In the genomic region with DNA sequence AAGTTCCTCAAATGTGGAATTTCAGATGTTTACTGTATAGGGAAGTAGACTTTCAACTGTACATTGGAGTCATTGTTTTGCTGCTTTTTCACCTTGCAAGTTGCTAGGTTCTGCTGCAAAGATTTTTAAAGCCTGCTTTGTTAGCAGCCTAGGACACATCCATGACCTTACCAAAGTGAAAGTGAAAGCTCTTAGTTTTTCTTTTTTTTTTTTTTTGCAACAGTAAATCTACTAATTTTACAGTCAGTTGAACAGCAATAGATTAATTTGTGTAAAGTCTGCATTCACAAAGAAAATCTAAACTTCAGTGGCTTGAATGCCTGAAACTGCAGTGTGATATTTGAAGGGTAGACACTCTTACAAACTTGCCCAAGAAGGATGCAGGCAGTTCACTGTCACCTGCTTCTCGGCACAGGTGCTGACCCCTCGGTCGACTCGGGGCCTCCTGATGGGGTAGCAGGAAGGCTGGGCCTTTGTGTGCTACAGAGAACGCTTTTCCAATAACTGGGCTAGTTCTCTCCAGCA, we compare ENCODE assay signal across 8 cellular contexts. TPM values are rescaled to one million over a fixed set of nuclear protein-coding genes. Genes with fewer than 3 reads are reported as not detected.
A peak's percentile ranks its signal among the peaks of the same experiment; 100 is the strongest.
DNase-seq lines count a peak whose midpoint lies in the region; ATAC-seq and TF ChIP-seq lines count a peak whose summit lies in the region.

No MANE protein-coding gene starts in this region.

- peaks cover 36% of the 10 kb centered on the region for H3K4me1 Mint-ChIP-seq in HFFc6 (ENCODE audit: low read depth)
- peaks cover 24% of the 10 kb centered on the region for H3K4me1 Mint-ChIP-seq in activated naive CD8-positive, alpha-beta T cell (ENCODE audit: low read depth)

- H3K4me1 ChIP-seq in BLaER1 treated with 17β-estradiol and CSF1 and Interleukin-3, amounts not matched to agents 10 nM and 100 nM: peaks cover 24 to 34% (median 29%) of the 10 kb centered on the region in 10 experiments
- H3K4me1 ChIP-seq in muscle layer of duodenum (ENCODE audit: control insufficient read depth in 1 of 2, insufficient read depth in 2 of 2, low read length in 2 of 2) (peaks cover 0 to 8% of the 10 kb centered on the region in 2 donors), gastroesophageal sphincter (peaks cover 0 to 11% (median 4%) of the 10 kb centered on the region in 3 donors)

- no peak for ATAC-seq in HG03469 (IDR thresholded peaks at IDR 0.05; ENCODE audit: unreplicated experiment)
- no peak for ATAC-seq in HG03457 (IDR thresholded peaks at IDR 0.05; ENCODE audit: unreplicated experiment)
- no peak for ATAC-seq in HG03442 (IDR thresholded peaks at IDR 0.05; ENCODE audit: unreplicated experiment)
- ATAC-seq in gastroesophageal sphincter: no peak

- peak overlapping the region; percentile 84 for H3K4me3 Mint-ChIP-seq in HFFc6
- peak overlapping the region; percentile 89 for H3K4me3 Mint-ChIP-seq in activated naive CD8-positive, alpha-beta T cell

- no peaks in the 10 kb centered on the region for H3K9me3 ChIP-seq in BLaER1 treated with 17β-estradiol and CSF1 and Interleukin-3, amounts not matched to agents 10 nM and 100 nM (replicated peaks in 1 of 11)
- H3K9me3 ChIP-seq in muscle layer of duodenum (ENCODE audit: control insufficient read depth in 1 of 2, low read length in 2 of 2) (no peaks in the 10 kb centered on the region), gastroesophageal sphincter (no peaks in the 10 kb centered on the region)

- WGBS in gastroesophageal sphincter (ENCODE audit: low coverage in 1 of 2), 2 donors: 40% methylated on average over 3 of the region's 5 CpGs; no CpG with 5 or more reads in 1 of the 2 donors

- H3K36me3 Mint-ChIP-seq in HFFc6 (ENCODE audit: low read depth): no peaks in the 10 kb centered on the region
- H3K36me3 Mint-ChIP-seq in activated naive CD8-positive, alpha-beta T cell: no peaks in the 10 kb centered on the region

- TF ChIP-seq POLR2A in gastroesophageal sphincter (IDR thresholded peaks at IDR 0.05): no peak

- no peaks in the 10 kb centered on the region for H3K27me3 ChIP-seq in BLaER1 treated with 17β-estradiol and CSF1 and Interleukin-3, amounts not matched to agents 10 nM and 100 nM
- H3K27me3 ChIP-seq in muscle layer of duodenum (ENCODE audit: low read depth, low read length) (no peaks in the 10 kb centered on the region), gastroesophageal sphincter (no peaks in the 10 kb centered on the region)

- no peak for TF ChIP-seq EP300 in gastroesophageal sphincter (IDR thresholded peaks at IDR 0.05)

- peak overlapping the region; percentile 30 to 77 (median 62); a peak in 20 of 22 replicates for H3K27ac ChIP-seq in BLaER1 treated with 17β-estradiol and CSF1 and Interleukin-3, amounts not matched to agents 10 nM and 100 nM
- peak overlapping the region; percentile 19 for H3K27ac ChIP-seq in muscle layer of duodenum (ENCODE audit: low read length)
- H3K27ac ChIP-seq in gastroesophageal sphincter: peak overlapping the region in 1 of 4 donors; percentile 8

- peak overlapping the region; percentile 83 to 97 (median 92) for H3K4me2 ChIP-seq in BLaER1 treated with 17β-estradiol and CSF1 and Interleukin-3, amounts not matched to agents 10 nM and 100 nM

- H3K4me3 ChIP-seq in BLaER1 treated with 17β-estradiol and CSF1 and Interleukin-3, amounts not matched to agents 10 nM and 100 nM: peak overlapping the region; percentile 35 to 61 (median 49)
- peak overlapping the region; percentile 41 to 54 for H3K4me3 ChIP-seq in muscle layer of duodenum (ENCODE audit: low read depth in 1 of 2, low read length in 2 of 2)
- H3K4me3 ChIP-seq in gastroesophageal sphincter: peak overlapping the region in 1 of 2 donors; percentile 10

- no peaks in the 10 kb centered on the region for H3K9me3 Mint-ChIP-seq in HFFc6
- no peaks in the 10 kb centered on the region for H3K9me3 Mint-ChIP-seq in activated naive CD8-positive, alpha-beta T cell (ENCODE audit: low read depth)

- H3K9ac ChIP-seq in BLaER1 treated with 17β-estradiol and CSF1 and Interleukin-3, amounts not matched to agents 10 nM and 100 nM: peak overlapping the region; percentile 43 to 75 (median 58); a peak in 21 of 22 replicates

- H3K36me3 ChIP-seq in BLaER1 treated with 17β-estradiol and CSF1 and Interleukin-3, amounts not matched to agents 10 nM and 100 nM: no peaks in the 10 kb centered on the region
- H3K36me3 ChIP-seq in muscle layer of duodenum (ENCODE audit: control insufficient read depth in 1 of 2, insufficient read depth in 2 of 2, low read length in 2 of 2) (no peaks in the 10 kb centered on the region), gastroesophageal sphincter (no peaks in the 10 kb centered on the region)

- no peaks in the 10 kb centered on the region for H4K20me1 ChIP-seq in BLaER1 treated with 17β-estradiol and CSF1 and Interleukin-3, amounts not matched to agents 10 nM and 100 nM

- H3K27ac Mint-ChIP-seq in HFFc6: peak overlapping the region; percentile 19; the same call in 1 of the 2 replicates
- peak overlapping the region; percentile 98 for H3K27ac Mint-ChIP-seq in activated naive CD8-positive, alpha-beta T cell

- peaks cover 4% of the 10 kb centered on the region for H3K27me3 Mint-ChIP-seq in HFFc6 (ENCODE audit: insufficient read depth)
- no peaks in the 10 kb centered on the region for H3K27me3 Mint-ChIP-seq in activated naive CD8-positive, alpha-beta T cell

- DNase-seq in HFFc6: no peak

- TF ChIP-seq CTCF in HFFc6 (IDR thresholded peaks at IDR 0.05): no peak
- no peak for TF ChIP-seq CTCF in gastroesophageal sphincter (IDR thresholded peaks at IDR 0.05)

RNA-seq across cellular contexts. Expression of a gene that starts 5.0 kb away (rescaled TPM):
- 10 to 100 TPM; 26.4 to 39.4 (median 33.2) TPM for total RNA-seq in HFFc6 (2021; fragmentation: NEBNext Ultra II Directional; extraction: Animal tissue kit (Norgen Biotek cat#: 25700))
- total RNA-seq in gastroesophageal sphincter: 10 to 100 TPM; 40.1 to 72.0 (median 56.3) TPM

RNA-seq across cellular contexts. Expression of a gene that starts 31.0 kb away (rescaled TPM):
- total RNA-seq in HFFc6 (2021; fragmentation: NEBNext Ultra II Directional; extraction: Animal tissue kit (Norgen Biotek cat#: 25700)): 10 to 100 TPM; 70.8 to 81.2 (median 75.0) TPM
- total RNA-seq in gastroesophageal sphincter: 100 to 1,000 TPM in 2 of 4 donors, 10 to 100 TPM in 2; 90.5 to 151 (median 120) TPM
